Comparison of ENCODE assay signal across 26 cellular contexts in genomic region chr9:127430415-127430814, GRCh38.
"Had no signal": no experiment of that assay in that cellular context is flagged by ENCODE, and none has a peak within 500 bp of the region (broad histone marks: within the 10 kb centered on the region; RNA-seq: fewer than 3 reads in every experiment).

No MANE protein-coding gene starts in this region.

- H3K27me3 Mint-ChIP-seq: naive B cell, progenitor cell of endocrine pancreas had no signal

- H3K9me3 ChIP-seq: left ventricle myocardium inferior, ovary, stomach, testis, thyroid gland, transverse colon, upper lobe of left lung, vagina had no signal

- H3K27ac Mint-ChIP-seq: mesothelial cell of epicardium, natural killer cell, progenitor cell of endocrine pancreas had no signal

- H3K9me3 Mint-ChIP-seq: mesothelial cell of epicardium, naive B cell, natural killer cell, nephron progenitor cell had no signal

- ATAC-seq: natural killer cell, right cardiac atrium, sciatic nerve had no signal

- DNase-seq: islet precursor cell; left ventricle myocardium inferior; mesendoderm; naive B cell; natural killer cell; nephron progenitor cell; ovary; retina; right cardiac atrium; stimulated activated CD4-positive, alpha-beta T cell treated with anti-CD3 and anti-CD28 coated beads, Interleukin-12 subunit alpha, Interleukin-12 subunit beta, amount 100 ng/mL, for 4 hours; stimulated activated CD4-positive, alpha-beta T cell treated with anti-CD3 and anti-CD28 coated beads, Interleukin-15, amount 100 ng/mL, for 24 hours; stimulated activated CD4-positive, alpha-beta T cell treated with anti-CD3 and anti-CD28 coated beads, Interleukin-2, amount 100 ng/mL, for 24 hours; stimulated activated CD4-positive, alpha-beta T cell treated with anti-CD3 and anti-CD28 coated beads, Interleukin-4, amount 100 ng/mL, for 1 hour; stimulated activated naive CD4-positive, alpha-beta T cell; stomach; testis; thyroid gland; transverse colon; upper lobe of left lung had no signal

- H3K4me3 Mint-ChIP-seq: mesothelial cell of epicardium, natural killer cell, nephron progenitor cell had no signal

- H3K27ac ChIP-seq: hepatocyte, left ventricle myocardium inferior, ovary, skin epidermis, stomach, testis, thyroid gland, transverse colon, upper lobe of left lung, vagina had no signal

- H3K36me3 ChIP-seq: ovary had no signal

- H3K4me3 ChIP-seq: hepatocyte, left ventricle myocardium inferior, lung, ovary, skin epidermis, stomach, testis, thyroid gland, transverse colon, upper lobe of left lung, vagina had no signal

- H3K27me3 ChIP-seq: hepatocyte, ovary, stomach, testis, thyroid gland, transverse colon, upper lobe of left lung, vagina had no signal
